Comparison of ENCODE assay signal across 12 cellular contexts in genomic region chr3:64214697-64215018, GRCh38. TPM values are rescaled to one million over a fixed set of nuclear protein-coding genes. Genes with fewer than 3 reads are reported as not detected.
DNase-seq lines count a peak whose midpoint lies in the region; ATAC-seq and TF ChIP-seq lines count a peak whose summit lies in the region.
"Had no signal": no experiment of that assay in that cellular context is flagged by ENCODE, and none has a peak within 500 bp of the region (broad histone marks: within the 10 kb centered on the region; RNA-seq: fewer than 3 reads in every experiment).

No MANE protein-coding gene starts in this region.

- peak overlapping the region; percentile 30 for H3K4me3 ChIP-seq in brain microvascular endothelial cell (ENCODE audit: low read depth, low read length)
- H3K4me3 ChIP-seq in right cardiac atrium (ENCODE audit: low read length) = peak overlapping the region; percentile 34
- H3K4me3 ChIP-seq in skin epidermis = no peak overlapping the region
- no peak overlapping the region for H3K4me3 ChIP-seq in effector memory CD4-positive, alpha-beta T cell (ENCODE audit: insufficient read depth, low read depth, low read length, poor library complexity, severe bottlenecking)

- peak in 1 of 2 donors; percentile 20 for ATAC-seq in right cardiac atrium
- ATAC-seq: stimulated activated effector memory CD8-positive, alpha-beta T cell treated with anti-CD3 and anti-CD28 coated beads, Interleukin-12 subunit alpha, Interleukin-12 subunit beta, amount 100 ng/mL, for 72 hours had no signal

- CTCF ChIA-PET in GM10248 (lab: Yijun Ruan, JAX) = interaction anchor here (1.2 to 1.6 kb wide), 2 partner anchors 10 to 13 kb away, joined by 3 to 7 read pairs; partner anchors contain the start of gene PRICKLE2

- no peaks in the 10 kb centered on the region for H3K36me3 ChIP-seq in brain microvascular endothelial cell (replicated peaks)
- H3K36me3 ChIP-seq in effector memory CD4-positive, alpha-beta T cell (ENCODE audit: control insufficient read depth, insufficient read depth, low read length) = no peaks in the 10 kb centered on the region

- TF ChIP-seq CTCF in brain microvascular endothelial cell (IDR thresholded peaks at IDR 0.05; ENCODE audit: low read depth, low read length, missing control alignments) (no peak), GM10248 (IDR thresholded peaks at IDR 0.05; ENCODE audit: control extremely low read depth, extremely low read depth, low read depth, missing control alignments) (no peak)

- H3K27me3 ChIP-seq in brain microvascular endothelial cell (replicated peaks) = no peaks in the 10 kb centered on the region
- H3K27me3 ChIP-seq in right cardiac atrium (ENCODE audit: control insufficient read depth, insufficient read depth) = no peaks in the 10 kb centered on the region
- H3K27me3 ChIP-seq in effector memory CD4-positive, alpha-beta T cell (replicated peaks; ENCODE audit: control insufficient read depth, insufficient read depth, low read length, poor library complexity, severe bottlenecking) = no peaks in the 10 kb centered on the region

- DNase-seq in EL (peak; percentile 59), brain microvascular endothelial cell (no peak), right cardiac atrium (peak; percentile 31 to 68 (median 60)), GM10248 (ENCODE audit: extremely low spot score) (no peak), hippocampal formation (lab: John Stamatoyannopoulos, UW) (no peak), DMS53 treated with DMSO at 0.1 percent for 48 hours (lab: John Stamatoyannopoulos, UW; ENCODE audit: unreplicated experiment) (no peak)
- no peak for DNase-seq in effector memory CD4-positive, alpha-beta T cell
- DNase-seq: Caco-2, dermis blood vessel endothelial cell, small intestine had no signal

- WGBS in right cardiac atrium = 39% methylated on average over 9 of the region's 9 CpGs

- no peaks in the 10 kb centered on the region for H3K9me3 ChIP-seq in right cardiac atrium (ENCODE audit: control insufficient read depth, low read length)
- no peaks in the 10 kb centered on the region for H3K9me3 ChIP-seq in effector memory CD4-positive, alpha-beta T cell (ENCODE audit: control insufficient read depth, low read length)
- H3K9me3 ChIP-seq: Caco-2 had no signal

- H3K27ac ChIP-seq in brain microvascular endothelial cell = no peak overlapping the region
- H3K27ac ChIP-seq in right cardiac atrium (ENCODE audit: low read length) = peak overlapping the region; percentile 22
- peak overlapping the region in 19 of 21 experiments; percentile 43 to 86 (median 71) for H3K27ac ChIP-seq in skin epidermis
- H3K27ac ChIP-seq in effector memory CD4-positive, alpha-beta T cell (ENCODE audit: insufficient read depth, low read length, poor library complexity, severe bottlenecking) = no peak overlapping the region

- intact Hi-C loops in right cardiac atrium (cut with DNase I) = no loop called here

- POLR2A ChIA-PET in GM10248 (lab: Yijun Ruan, JAX) = no interaction called here

- in situ Hi-C loops in brain microvascular endothelial cell (cut with HindIII; ENCODE audit: low pct_ligation_motif_present, low sequenced_read_pairs) = no loop called here

- H3K4me1 ChIP-seq in right cardiac atrium (ENCODE audit: control insufficient read depth, insufficient read depth, low read length) = peaks cover 20% of the 10 kb centered on the region
- no peaks in the 10 kb centered on the region for H3K4me1 ChIP-seq in effector memory CD4-positive, alpha-beta T cell (ENCODE audit: control insufficient read depth, insufficient read depth, low read length, poor library complexity, severe bottlenecking)

RNA-seq across cellular contexts. Expression of gene PRICKLE2, which starts 10.6 kb away (rescaled TPM):
- 10 to 100 TPM; 10.6 to 15.2 (median 11.8) TPM for total RNA-seq in right cardiac atrium
- 2.3 TPM for polyA plus RNA-seq in right cardiac atrium

Comparison
In these comparisons a context has a peak if more than half of its experiments do, and no peak if none do; other contexts are left out.
1. DNase-seq: peak in EL (single experiment) and right cardiac atrium (3 of 3); none in brain microvascular endothelial cell (single experiment), effector memory CD4-positive, alpha-beta T cell (0 of 3), GM10248 (single experiment), hippocampal formation (0 of 2) and DMS53 treated with DMSO at 0.1 percent for 48 hours (single experiment).
2. H3K27ac ChIP-seq: peak in right cardiac atrium (single experiment) and skin epidermis (19 of 21); none in brain microvascular endothelial cell (single experiment) and effector memory CD4-positive, alpha-beta T cell (single experiment).
3. H3K4me3 ChIP-seq: peak in brain microvascular endothelial cell (single experiment) and right cardiac atrium (single experiment); none in skin epidermis (0 of 7) and effector memory CD4-positive, alpha-beta T cell (single experiment).